22 cellular contexts compared by ENCODE assay signal in genomic region chr6:89471287-89471867, GRCh38.
"Had no signal": no experiment of that assay in that cellular context is flagged by ENCODE, and none has a peak within 500 bp of the region (broad histone marks: within the 10 kb centered on the region; RNA-seq: fewer than 3 reads in every experiment).

No MANE protein-coding gene starts in this region.

- H3K36me3 Mint-ChIP-seq: T-cell had no signal

- H3K4me1 ChIP-seq: breast epithelium, prostate gland had no signal

- H3K4me3 Mint-ChIP-seq: activated CD4-positive, alpha-beta T cell treated with anti-CD3 and anti-CD28 coated beads, Interleukin-2, amount 10 ng/mL, durations not matched to agents 24 days and 14 days; activated CD8-positive, alpha-beta T cell treated with anti-CD3 and anti-CD28 coated beads, Interleukin-2, amount 10 ng/mL, durations not matched to agents 7 days and 5 days; activated naive CD4-positive, alpha-beta T cell treated with anti-CD3 and anti-CD28 coated beads, Interleukin-2, amount 10 ng/mL, durations not matched to agents 7 days and 5 days; activated T-cell treated with anti-CD3 and anti-CD28 coated beads, Interleukin-2, amount 50 U/mL, for 4 hours; nephron; T-cell had no signal

- H3K36me3 ChIP-seq: breast epithelium, esophagus squamous epithelium, lower lobe of right lung, prostate gland, right atrium auricular region, tibial artery had no signal

- H3K27ac ChIP-seq: breast epithelium, esophagus squamous epithelium, lower lobe of right lung, prostate gland, right atrium auricular region, tibial artery had no signal

- H3K27me3 ChIP-seq: breast epithelium, esophagus squamous epithelium, right atrium auricular region, tibial artery had no signal

- H3K4me3 ChIP-seq: breast epithelium, esophagus squamous epithelium, lower lobe of right lung, prostate gland, right atrium auricular region, tibial artery had no signal

- H3K9me3 ChIP-seq: breast epithelium, esophagus squamous epithelium, lower lobe of right lung, prostate gland, right atrium auricular region, tibial artery had no signal

- DNase-seq: activated CD4-positive, alpha-beta T cell treated with anti-CD3 and anti-CD28 coated beads, Interleukin-2, amount 10 ng/mL, durations not matched to agents 24 days and 14 days; activated CD8-positive, alpha-beta T cell treated with anti-CD3 and anti-CD28 coated beads, Interleukin-2, amount 10 ng/mL, durations not matched to agents 7 days and 5 days; activated naive CD4-positive, alpha-beta T cell treated with anti-CD3 and anti-CD28 coated beads, Interleukin-2, amount 10 ng/mL, durations not matched to agents 7 days and 5 days; activated T-cell treated with anti-CD3 and anti-CD28 coated beads, Interleukin-2, amount 50 U/mL, for 4 hours; cerebellar nuclear complex; cortex of kidney; effector CD4-positive, alpha-beta T cell; esophagus squamous epithelium; left colon; lower lobe of right lung; stimulated activated CD4-positive, alpha-beta T cell treated with anti-CD3 and anti-CD28 coated beads, Interleukin-12 subunit alpha, Interleukin-12 subunit beta, amount 100 ng/mL, for 4 hours; stimulated activated CD4-positive, alpha-beta T cell treated with anti-CD3 and anti-CD28 coated beads, Interleukin-1b, Interleukin-23, amount 100 ng/mL, for 48 hours; stimulated activated CD8-positive, alpha-beta memory T cell treated with anti-CD3 and anti-CD28 coated beads, Interleukin-4, amount 100 ng/mL, for 48 hours; stimulated activated naive CD4-positive, alpha-beta T cell treated with Interleukin-2 at 50 U/mL for 16 hours; substantia nigra; T-cell; T-helper 9 cell; tibial artery had no signal

- H3K27me3 Mint-ChIP-seq: T-cell had no signal

- H3K9me3 Mint-ChIP-seq: activated T-cell treated with anti-CD3 and anti-CD28 coated beads, Interleukin-2, amount 50 U/mL, for 4 hours; nephron; T-cell had no signal

- ATAC-seq: activated CD8-positive, alpha-beta T cell treated with anti-CD3 and anti-CD28 coated beads, Interleukin-2, amount 10 ng/mL, durations not matched to agents 7 days and 5 days; activated T-cell treated with anti-CD3 and anti-CD28 coated beads, Interleukin-2, amount 50 U/mL, for 4 hours; left colon; lower lobe of right lung; T-cell had no signal

- H3K27ac Mint-ChIP-seq: activated CD4-positive, alpha-beta T cell treated with anti-CD3 and anti-CD28 coated beads, Interleukin-2, amount 10 ng/mL, durations not matched to agents 24 days and 14 days; activated CD8-positive, alpha-beta T cell treated with anti-CD3 and anti-CD28 coated beads, Interleukin-2, amount 10 ng/mL, durations not matched to agents 7 days and 5 days; activated naive CD4-positive, alpha-beta T cell treated with anti-CD3 and anti-CD28 coated beads, Interleukin-2, amount 10 ng/mL, durations not matched to agents 7 days and 5 days; nephron; T-cell had no signal
